ENCODE assay signal across 8 cellular contexts in the genomic region with DNA sequence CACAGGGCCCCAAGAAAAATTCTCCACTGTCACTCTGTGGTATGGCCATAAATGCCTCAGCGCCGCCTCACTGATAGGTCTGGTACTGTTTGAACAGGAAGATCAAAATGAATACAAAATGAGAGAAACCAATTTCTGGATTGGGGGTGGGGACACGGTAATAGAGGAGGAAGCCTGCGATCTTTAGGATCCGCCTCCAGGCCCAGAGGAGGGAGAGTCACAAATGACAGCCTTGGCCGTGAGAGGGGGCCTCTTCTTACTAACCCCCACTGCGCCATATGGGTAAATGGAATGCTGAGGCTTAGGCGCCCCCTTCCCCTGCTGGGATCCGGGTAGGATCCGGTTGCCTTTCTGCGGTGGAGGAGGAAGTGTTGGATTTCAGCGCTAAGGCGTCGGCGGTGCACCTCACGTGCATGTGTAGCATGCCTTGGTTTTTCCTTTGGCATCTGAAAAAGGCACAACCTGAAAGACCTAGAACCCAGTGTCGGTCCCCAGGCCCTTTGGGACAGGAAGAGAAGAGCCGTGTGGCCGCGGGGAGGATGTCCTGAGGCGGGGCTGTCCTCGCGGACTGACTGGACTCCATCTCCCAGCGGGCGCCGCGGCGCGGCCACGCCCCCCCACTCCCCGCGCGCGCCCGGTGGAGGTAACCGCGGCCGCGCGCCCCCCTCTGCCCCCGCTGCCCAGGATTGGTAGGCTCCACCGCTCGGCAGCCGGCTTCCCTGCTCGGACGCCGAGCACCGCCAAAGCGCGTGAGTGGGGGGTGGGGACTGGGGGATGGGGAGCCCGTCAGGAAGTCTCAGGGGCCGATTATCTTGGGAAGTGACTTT. TPM values are rescaled to one million over a fixed set of nuclear protein-coding genes. Genes with fewer than 3 reads are reported as not detected.
A peak's percentile ranks its signal among the peaks of the same experiment; 100 is the strongest.
DNase-seq lines count a peak whose midpoint lies in the region; ATAC-seq lines count a peak whose summit lies in the region.

No MANE protein-coding gene starts in this region.

- H3K4me1 ChIP-seq in GM23248 (ENCODE audit: insufficient read depth), result peaks cover 36% of the 10 kb centered on the region
- peaks cover 27 to 43% of the 10 kb centered on the region in 2 donors for H3K4me1 ChIP-seq in naive thymus-derived CD4-positive, alpha-beta T cell (ENCODE audit: control insufficient read depth in 2 of 2, insufficient read depth in 2 of 2, low read length in 2 of 2)

- H3K27me3 ChIP-seq in GM23248 (replicated peaks; ENCODE audit: insufficient read depth), result no peaks in the 10 kb centered on the region
- no peaks in the 10 kb centered on the region for H3K27me3 ChIP-seq in naive thymus-derived CD4-positive, alpha-beta T cell (ENCODE audit: control insufficient read depth in 2 of 2, insufficient read depth in 2 of 2, low read length in 2 of 2)

- H3K36me3 ChIP-seq in GM23248 (ENCODE audit: low read depth), result no peaks in the 10 kb centered on the region
- H3K36me3 ChIP-seq in KOPT-K1 (ENCODE audit: insufficient read depth, low read length), result peaks cover 5% of the 10 kb centered on the region; the same call in 1 of the 2 replicates
- H3K36me3 ChIP-seq in naive thymus-derived CD4-positive, alpha-beta T cell (ENCODE audit: control insufficient read depth in 2 of 3, insufficient read depth in 3 of 3, low read length in 3 of 3), result peaks cover 0 to 6% (median 6%) of the 10 kb centered on the region in 3 experiments

- no peaks in the 10 kb centered on the region for H3K9me2 ChIP-seq in GM23248 (ENCODE audit: insufficient read depth)

- peak; percentile 82 for ATAC-seq in naive thymus-derived CD4-positive, alpha-beta T cell
- peak; percentile 86 for ATAC-seq in stimulated activated memory B cell treated with anti-CD40 and anti-IgM and Interleukin-4, amounts not matched to agents 10 μg/mL and 1 μg/mL and 100 μg/mL, for 72 hours

- H3K27me3 Mint-ChIP-seq in naive thymus-derived CD4-positive, alpha-beta T cell, result no peaks in the 10 kb centered on the region
- no peaks in the 10 kb centered on the region for H3K27me3 Mint-ChIP-seq in stimulated activated memory B cell treated with anti-CD40 and anti-IgM and Interleukin-4, amounts not matched to agents 10 μg/mL and 1 μg/mL and 100 μg/mL, for 72 hours

- H3K4me1 Mint-ChIP-seq in naive thymus-derived CD4-positive, alpha-beta T cell, result peaks cover 38 to 62% (median 59%) of the 10 kb centered on the region in 7 donors
- peaks cover 38% of the 10 kb centered on the region for H3K4me1 Mint-ChIP-seq in stimulated activated memory B cell treated with anti-CD40 and anti-IgM and Interleukin-4, amounts not matched to agents 10 μg/mL and 1 μg/mL and 100 μg/mL, for 72 hours

- H3K9me3 ChIP-seq in GM23248 (ENCODE audit: low read depth), result no peaks in the 10 kb centered on the region
- H3K9me3 ChIP-seq in KOPT-K1 (ENCODE audit: insufficient read depth, low read length, poor library complexity, severe bottlenecking), result no peaks in the 10 kb centered on the region
- H3K9me3 ChIP-seq in naive thymus-derived CD4-positive, alpha-beta T cell (ENCODE audit: control insufficient read depth in 2 of 3, low read length in 3 of 3), result no peaks in the 10 kb centered on the region

- peak overlapping the region; percentile 76 for H3K4me3 ChIP-seq in GM23248
- H3K4me3 ChIP-seq in naive thymus-derived CD4-positive, alpha-beta T cell (ENCODE audit: low read length), result peak overlapping the region; percentile 65

- H3K27ac ChIP-seq in GM23248 (peak overlapping the region; percentile 81), KOPT-K1 (ENCODE audit: low read depth, low read length, poor library complexity, severe bottlenecking) (peak overlapping the region; percentile 88)
- peak overlapping the region; percentile 95 for H3K27ac ChIP-seq in naive thymus-derived CD4-positive, alpha-beta T cell (ENCODE audit: low read depth, low read length)

- H3K4me3 Mint-ChIP-seq in naive thymus-derived CD4-positive, alpha-beta T cell, result peak overlapping the region; percentile 78 to 97 (median 87)
- peak overlapping the region; percentile 91 for H3K4me3 Mint-ChIP-seq in stimulated activated memory B cell treated with anti-CD40 and anti-IgM and Interleukin-4, amounts not matched to agents 10 μg/mL and 1 μg/mL and 100 μg/mL, for 72 hours

- DNase-seq in DMS79 (lab: John Stamatoyannopoulos, UW), result peak; percentile 80
- DNase-seq in GM23248, result peak; percentile 93
- DNase-seq in RKO (ENCODE audit: low spot score), result peak; percentile 88
- DNase-seq in activated T-helper 1 cell treated with anti-CD3 and anti-CD28 coated beads, Interleukin-2, amount 50 U/mL, for 16 hours (ENCODE audit: low read depth in 1 of 2, low spot score in 1 of 2), result peak; percentile 63 to 77
- peak; percentile 82 for DNase-seq in fibroblast of gingiva (ENCODE audit: low read depth)
- DNase-seq in naive thymus-derived CD4-positive, alpha-beta T cell, result peak; percentile 82 to 89 (median 87)

- 1 to 2% methylated on average over 17 to 51 of the region's 52 CpGs for WGBS in GM23248 (ENCODE audit: low coverage in 1 of 2, low lambda C conversion rate in 2 of 2, missing lambda C conversion rate in 2 of 2), 2 experiments

- POLR2A ChIA-PET in naive thymus-derived CD4-positive, alpha-beta T cell (lab: Charles Lee), result interaction anchor here (0.9 to 6.8 kb wide), 11 partner anchors 10 to 139 kb away, joined by 3 to 48 read pairs (median 5); a partner anchor contains a TSS

- H3K9me3 Mint-ChIP-seq in naive thymus-derived CD4-positive, alpha-beta T cell, result no peaks in the 10 kb centered on the region
- no peaks in the 10 kb centered on the region for H3K9me3 Mint-ChIP-seq in stimulated activated memory B cell treated with anti-CD40 and anti-IgM and Interleukin-4, amounts not matched to agents 10 μg/mL and 1 μg/mL and 100 μg/mL, for 72 hours

- H4K20me1 ChIP-seq in GM23248 (ENCODE audit: insufficient read depth), result peaks cover 11% of the 10 kb centered on the region; the same call in 1 of the 2 replicates

- intact Hi-C loops in naive thymus-derived CD4-positive, alpha-beta T cell (cut with micrococcal nuclease), result loop anchor here (1.0 to 5.0 kb wide), 21 partner anchors 10 to 1422 kb away; a partner anchor contains a TSS

- in situ Hi-C loops in GM23248 (cut with MboI), result no loop called here

- H3K4me2 ChIP-seq in GM23248 (ENCODE audit: unreplicated experiment), result peak overlapping the region; percentile 88

- H3F3A ChIP-seq in GM23248 (ENCODE audit: insufficient read depth), result peaks cover 29% of the 10 kb centered on the region

- H3K36me3 Mint-ChIP-seq in naive thymus-derived CD4-positive, alpha-beta T cell, result peaks cover 0 to 5% (median under 1%) of the 10 kb centered on the region in 5 donors
- H3K36me3 Mint-ChIP-seq in stimulated activated memory B cell treated with anti-CD40 and anti-IgM and Interleukin-4, amounts not matched to agents 10 μg/mL and 1 μg/mL and 100 μg/mL, for 72 hours, result peaks cover under 1% of the 10 kb centered on the region

- peaks cover 38% of the 10 kb centered on the region for H3K79me2 ChIP-seq in GM23248 (ENCODE audit: insufficient read depth)

- peak overlapping the region; percentile 95 for H2AFZ ChIP-seq in GM23248

- peak overlapping the region; percentile 85 for H3K9ac ChIP-seq in GM23248

- CTCF ChIA-PET in naive thymus-derived CD4-positive, alpha-beta T cell (lab: Charles Lee), result interaction anchor here (1.5 kb wide), 1 partner anchor 10 kb away, joined by 4 read pairs; no protein-coding TSS in a partner anchor

- peak overlapping the region; percentile 93 to 99 (median 96) for H3K27ac Mint-ChIP-seq in naive thymus-derived CD4-positive, alpha-beta T cell
- H3K27ac Mint-ChIP-seq in stimulated activated memory B cell treated with anti-CD40 and anti-IgM and Interleukin-4, amounts not matched to agents 10 μg/mL and 1 μg/mL and 100 μg/mL, for 72 hours, result peak overlapping the region; percentile 99

RNA-seq across cellular contexts. Expression of a gene that starts 0.7 kb away (rescaled TPM):
- total RNA-seq in GM23248 (2014; rRNA removed; shearing (Covaris generic)), result 17.4 and 20.4 TPM in 2 replicates
- polyA plus RNA-seq in GM23248 (2016; fragmentation: Nextera tagmentation; extraction: Ambion mirVana), result 8.6 and 9.9 TPM in 2 replicates
- total RNA-seq in naive thymus-derived CD4-positive, alpha-beta T cell, result 100 to 1,000 TPM in 4 of 5 experiments, 10 to 100 TPM in 1; 99.9 to 150 (median 128) TPM
- polyA plus RNA-seq in naive thymus-derived CD4-positive, alpha-beta T cell, result 10 to 100 TPM; 18.7 to 37.3 TPM

RNA-seq across cellular contexts. Expression of a gene that starts 11.4 kb away (rescaled TPM):
- total RNA-seq in GM23248 (2014; rRNA removed; shearing (Covaris generic)), result 2.7 and 7.2 TPM in 2 replicates
- polyA plus RNA-seq in GM23248 (2016; fragmentation: Nextera tagmentation; extraction: Ambion mirVana), result 4.9 and 5.1 TPM in 2 replicates
- total RNA-seq in naive thymus-derived CD4-positive, alpha-beta T cell, result 10 to 100 TPM in 3 of 5 experiments, 1 to 10 TPM in 2; 3.7 to 19.4 (median 10.6) TPM
- polyA plus RNA-seq in naive thymus-derived CD4-positive, alpha-beta T cell, result 1 to 10 TPM; 5.2 to 8.3 TPM

RNA-seq across cellular contexts. Expression of a gene that starts 20.6 kb away (rescaled TPM):
- 48.4 and 62.6 TPM in 2 replicates for total RNA-seq in GM23248 (2014; rRNA removed; shearing (Covaris generic))
- polyA plus RNA-seq in GM23248 (2016; fragmentation: Nextera tagmentation; extraction: Ambion mirVana), result 29.0 and 30.0 TPM in 2 replicates
- total RNA-seq in naive thymus-derived CD4-positive, alpha-beta T cell, result 10 to 100 TPM; 17.6 to 38.1 (median 24.3) TPM
- polyA plus RNA-seq in naive thymus-derived CD4-positive, alpha-beta T cell, result 10 to 100 TPM in 1 of 2 donors, 1 to 10 TPM in 1; 7.1 to 17.7 TPM

RNA-seq across cellular contexts. Expression of a gene that starts 54.4 kb away (rescaled TPM):
- 24.5 and 34.9 TPM in 2 replicates for total RNA-seq in GM23248 (2014; rRNA removed; shearing (Covaris generic))
- 40.3 and 41.3 TPM in 2 replicates for polyA plus RNA-seq in GM23248 (2016; fragmentation: Nextera tagmentation; extraction: Ambion mirVana)
- total RNA-seq in naive thymus-derived CD4-positive, alpha-beta T cell, result 100 to 1,000 TPM in 2 of 5 experiments, 10 to 100 TPM in 3; 65.4 to 135 (median 93.4) TPM
- polyA plus RNA-seq in naive thymus-derived CD4-positive, alpha-beta T cell, result 10 to 100 TPM; 32.9 to 35.4 TPM

Comparison
In these comparisons a context has a peak if more than half of its experiments do, and no peak if none do; other contexts are left out.
1. Peak in every context shown above with its lines: DNase-seq, ATAC-seq, H3K4me3 ChIP-seq and H3K27ac ChIP-seq.